Comparison of ENCODE assay signal across 8 cellular contexts in the genomic region with DNA sequence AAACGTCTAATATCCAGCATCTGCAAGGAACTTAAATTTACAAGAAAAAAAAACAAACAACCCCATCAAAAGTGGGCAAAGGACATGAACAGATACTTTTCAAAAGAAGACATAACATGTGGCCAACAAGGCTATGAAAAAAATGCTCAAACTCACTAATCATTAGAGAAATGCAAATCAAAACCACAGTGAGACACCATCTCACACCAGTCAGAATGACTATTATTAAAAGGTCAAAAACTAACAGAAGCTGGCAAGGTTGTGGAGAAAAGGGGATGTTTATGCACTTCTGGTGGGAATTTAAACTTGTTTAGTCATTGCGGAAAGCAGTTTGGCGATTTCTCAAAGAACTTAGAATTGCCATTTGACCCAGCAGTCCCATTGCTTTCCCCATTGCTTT. TPM values are rescaled to one million over a fixed set of nuclear protein-coding genes. Genes with fewer than 3 reads are reported as not detected.
"Had no signal": no experiment of that assay in that cellular context is flagged by ENCODE, and none has a peak within 500 bp of the region (broad histone marks: within the 10 kb centered on the region; RNA-seq: fewer than 3 reads in every experiment).

No MANE protein-coding gene starts in this region.

RNA-seq across cellular contexts. Expression of a gene that starts 52.4 kb away (rescaled TPM):
- total RNA-seq: OCI-LY7, PC-3, Right ventricle myocardium inferior, Right ventricle myocardium superior, RPMI7951, SJCRH30, SJSA1, SK-MEL-5 had no signal
